In genomic region chr5:161138751-161139455, GRCh38 we compare ENCODE assay signal across 1 cellular context.
TF ChIP-seq lines count a peak whose summit lies in the region.

No MANE protein-coding gene starts in this region.

TF ChIP-seq in GM12878, 131 proteins besides CTCF, POLR2A, EP300 and RAD21 (continued from another document):
- TF ChIP-seq PRDM15 (CRISPR knock-in tag; IDR thresholded peaks at IDR 0.05) (no peak), ZNF384 (IDR thresholded peaks at IDR 0.05; ENCODE audit: borderline replicate concordance, low read depth, low read length) (no peak), ELK1 (IDR thresholded peaks at IDR 0.05; ENCODE audit: low read depth, low read length) (no peak), POLR2AphosphoS2 (IDR thresholded peaks at IDR 0.05; ENCODE audit: low read depth, low read length) (no peak), BCLAF1 (IDR thresholded peaks at IDR 0.05) (no peak), ATF3 (IDR thresholded peaks at IDR 0.05; ENCODE audit: borderline replicate concordance, extremely low read depth, low read depth, low read length) (no peak), HDGF (IDR thresholded peaks at IDR 0.05) (no peak), NRF1 (conservative IDR thresholded peaks at IDR 0.05; ENCODE audit: low read depth, low read length) (no peak)
